ENCODE assay signal across 28 cellular contexts in the genomic region with DNA sequence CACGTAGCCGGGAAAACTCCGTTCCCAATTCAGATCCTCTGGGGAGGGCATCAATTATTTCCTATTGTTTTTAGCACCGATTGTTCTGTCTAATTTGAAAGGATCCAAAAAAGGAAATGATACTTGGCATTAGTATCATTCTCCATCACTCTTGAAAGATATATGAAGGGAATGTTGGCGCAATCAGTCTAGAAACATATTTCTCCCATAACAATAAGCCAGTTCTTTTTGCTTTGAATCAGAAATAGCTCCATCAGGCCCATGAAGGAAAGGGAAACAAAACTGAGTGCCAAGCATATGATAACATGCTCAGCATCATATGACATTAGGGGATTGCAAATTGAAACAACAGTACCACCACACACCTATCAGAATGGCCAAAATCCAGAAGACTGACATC. TPM values are rescaled to one million over a fixed set of nuclear protein-coding genes. Genes with fewer than 3 reads are reported as not detected.
DNase-seq lines count a peak whose midpoint lies in the region.
"Had no signal": no experiment of that assay in that cellular context is flagged by ENCODE, and none has a peak within 500 bp of the region (broad histone marks: within the 10 kb centered on the region; RNA-seq: fewer than 3 reads in every experiment).

No MANE protein-coding gene starts in this region.

- no peak overlapping the region for H3K27ac Mint-ChIP-seq in activated CD4-positive, alpha-beta T cell treated with anti-CD3 and anti-CD28 coated beads, Interleukin-2, amount 10 ng/mL, durations not matched to agents 24 days and 14 days
- H3K27ac Mint-ChIP-seq: B cell; CD14-positive monocyte; CD4-positive, alpha-beta memory T cell; CD4-positive, alpha-beta T cell; CD4-positive, CD25-positive, alpha-beta regulatory T cell; CD8-positive, alpha-beta memory T cell; CD8-positive, alpha-beta T cell had no signal

- peak; percentile 21 for DNase-seq in activated CD4-positive, alpha-beta T cell treated with anti-CD3 and anti-CD28 coated beads, Interleukin-2, amount 10 ng/mL, durations not matched to agents 24 days and 14 days
- DNase-seq in activated CD4-positive, alpha-beta T cell treated with anti-CD3 and anti-CD28 coated beads, Interleukin-2, amount 50 U/mL, for 48 hours = no peak
- DNase-seq in dermis blood vessel endothelial cell (peak; percentile 22), dermis microvascular lymphatic vessel endothelial cell (ENCODE audit: low read depth in 2 of 2) (peak; percentile 55 to 61), OCI-M2 (lab: John Stamatoyannopoulos, UW; ENCODE audit: unreplicated experiment) (no peak)
- DNase-seq in activated CD8-positive, alpha-beta memory T cell treated with anti-CD3 and anti-CD28 coated beads, Interleukin-2, amount 50 U/mL, for 48 hours = no peak
- DNase-seq: 8988T; ACHN; AML-193; BE2C; C1 segment of cervical spinal cord; Caco-2; Calu3; CD4-positive, alpha-beta memory T cell; CD4-positive, alpha-beta T cell; CD4-positive, CD25-positive, alpha-beta regulatory T cell; CD8-positive, alpha-beta memory T cell; CD8-positive, alpha-beta T cell; COR-L47; DMS 273 treated with DMSO at 0.1 percent for 48 hours; DMS153; DMS53; DMS79; DMS79 treated with DMSO at 0.1 percent for 48 hours; DND-41; EL had no signal

- no peaks in the 10 kb centered on the region for H3K4me1 Mint-ChIP-seq in activated CD4-positive, alpha-beta T cell treated with anti-CD3 and anti-CD28 coated beads, Interleukin-2, amount 10 ng/mL, durations not matched to agents 24 days and 14 days
- H3K4me1 Mint-ChIP-seq: B cell; CD14-positive monocyte; CD4-positive, alpha-beta memory T cell; CD4-positive, CD25-positive, alpha-beta regulatory T cell; CD8-positive, alpha-beta memory T cell had no signal

- peaks cover 19% of the 10 kb centered on the region for H3K36me3 Mint-ChIP-seq in activated CD4-positive, alpha-beta T cell treated with anti-CD3 and anti-CD28 coated beads, Interleukin-2, amount 10 ng/mL, durations not matched to agents 24 days and 14 days (ENCODE audit: low read depth)

- peaks cover 9% of the 10 kb centered on the region for H3K9me3 Mint-ChIP-seq in activated CD4-positive, alpha-beta T cell treated with anti-CD3 and anti-CD28 coated beads, Interleukin-2, amount 10 ng/mL, durations not matched to agents 24 days and 14 days
- H3K9me3 Mint-ChIP-seq: CD4-positive, alpha-beta T cell; CD8-positive, alpha-beta T cell had no signal

- no peak overlapping the region for H3K4me3 Mint-ChIP-seq in activated CD4-positive, alpha-beta T cell treated with anti-CD3 and anti-CD28 coated beads, Interleukin-2, amount 10 ng/mL, durations not matched to agents 24 days and 14 days
- H3K4me3 Mint-ChIP-seq: B cell; CD14-positive monocyte; CD4-positive, alpha-beta memory T cell; CD4-positive, alpha-beta T cell; CD4-positive, CD25-positive, alpha-beta regulatory T cell; CD8-positive, alpha-beta memory T cell; CD8-positive, alpha-beta T cell had no signal

- no peaks in the 10 kb centered on the region for H3K27me3 Mint-ChIP-seq in activated CD4-positive, alpha-beta T cell treated with anti-CD3 and anti-CD28 coated beads, Interleukin-2, amount 10 ng/mL, durations not matched to agents 24 days and 14 days
- H3K27me3 Mint-ChIP-seq: B cell; CD4-positive, alpha-beta memory T cell; CD4-positive, alpha-beta T cell; CD4-positive, CD25-positive, alpha-beta regulatory T cell had no signal

- intact Hi-C loops in activated CD4-positive, alpha-beta T cell treated with anti-CD3 and anti-CD28 coated beads, Interleukin-2, amount 10 ng/mL, durations not matched to agents 24 days and 14 days (cut with micrococcal nuclease) = no loop called here

RNA-seq across cellular contexts. Expression of a gene that starts 39.8 kb away (rescaled TPM):
- 14.8 and 16.6 TPM in 2 replicates for total RNA-seq in activated CD4-positive, alpha-beta T cell treated with anti-CD3 and anti-CD28 coated beads, Interleukin-2, amount 10 ng/mL, durations not matched to agents 24 days and 14 days
- total RNA-seq in dermis blood vessel endothelial cell (13.2 and 14.1 TPM in 2 replicates), dermis microvascular lymphatic vessel endothelial cell (5.3 and 5.9 TPM in 2 replicates)

RNA-seq across cellular contexts. Expression of a gene that starts 40.2 kb away (rescaled TPM):
- 138 and 140 TPM in 2 replicates for total RNA-seq in activated CD4-positive, alpha-beta T cell treated with anti-CD3 and anti-CD28 coated beads, Interleukin-2, amount 10 ng/mL, durations not matched to agents 24 days and 14 days
- total RNA-seq in dermis blood vessel endothelial cell = 64.5 and 80.0 TPM in 2 replicates
- 47.9 and 50.3 TPM in 2 replicates for total RNA-seq in dermis microvascular lymphatic vessel endothelial cell

RNA-seq across cellular contexts. Expression of a gene that starts 40.2 kb away (rescaled TPM):
- total RNA-seq in activated CD4-positive, alpha-beta T cell treated with anti-CD3 and anti-CD28 coated beads, Interleukin-2, amount 10 ng/mL, durations not matched to agents 24 days and 14 days = 38.8 and 43.4 TPM in 2 replicates
- total RNA-seq in dermis blood vessel endothelial cell (7.8 and 12.2 TPM in 2 replicates), dermis microvascular lymphatic vessel endothelial cell (6.9 and 8.0 TPM in 2 replicates)

Comparison
In these comparisons a context has a peak if more than half of its experiments do, and no peak if none do; other contexts are left out.
1. DNase-seq: peak in activated CD4-positive, alpha-beta T cell treated with anti-CD3 and anti-CD28 coated beads, Interleukin-2, amount 10 ng/mL, durations not matched to agents 24 days and 14 days (single experiment), dermis blood vessel endothelial cell (single experiment) and dermis microvascular lymphatic vessel endothelial cell (2 of 2); none in activated CD4-positive, alpha-beta T cell treated with anti-CD3 and anti-CD28 coated beads, Interleukin-2, amount 50 U/mL, for 48 hours (0 of 2), OCI-M2 (single experiment) and activated CD8-positive, alpha-beta memory T cell treated with anti-CD3 and anti-CD28 coated beads, Interleukin-2, amount 50 U/mL, for 48 hours (single experiment).